Comparison of ENCODE assay signal across 1 cellular context in genomic region chr5:127587246-127587917, GRCh38.
TF ChIP-seq lines count a peak whose summit lies in the region.

No MANE protein-coding gene starts in this region.

TF ChIP-seq in GM12878, 131 proteins besides CTCF, POLR2A, EP300 and RAD21:
- TF ChIP-seq SMARCA5 (IDR thresholded peaks at IDR 0.05) (no peak), ZZZ3 (IDR thresholded peaks at IDR 0.05; ENCODE audit: control insufficient read depth, insufficient read length, low read depth) (no peak), MTA2 (IDR thresholded peaks at IDR 0.05; ENCODE audit: low read depth) (peak; percentile 21), BHLHE40 (IDR thresholded peaks at IDR 0.05; ENCODE audit: borderline replicate concordance in 1 of 2, low read depth in 2 of 2, low read length in 1 of 2) (peak; percentile 59; a peak in 3 of 4 replicates), MEF2A (IDR thresholded peaks at IDR 0.05; ENCODE audit: insufficient read depth, low read depth, low read length) (no peak), IKZF1 (conservative IDR thresholded peaks at IDR 0.05) (peak; percentile 48), MXI1 (IDR thresholded peaks at IDR 0.05; ENCODE audit: low read depth, low read length) (no peak), DPF2 (IDR thresholded peaks at IDR 0.05) (0 out of 2 replicates have a peak, but pooled peaks have one; percentile 17), SPI1 (IDR thresholded peaks at IDR 0.05; ENCODE audit: borderline replicate concordance, insufficient read depth, low read depth, low read length) (no peak), HDGF (IDR thresholded peaks at IDR 0.05) (peak; percentile 77; the same call in 1 of the 2 replicates), CHD2 (IDR thresholded peaks at IDR 0.05; ENCODE audit: borderline replicate concordance, low read depth, low read length) (peak; percentile 60; the same call in 1 of the 2 replicates), IKZF2 (IDR thresholded peaks at IDR 0.05) (peak; percentile 38 to 50; a peak in 1 of 4 replicates), RUNX3 (IDR thresholded peaks at IDR 0.05; ENCODE audit: low read length) (no peak), CEBPB (IDR thresholded peaks at IDR 0.05; ENCODE audit: borderline replicate concordance in 1 of 2, low read depth in 2 of 2, low read length in 2 of 2) (no peak), ZNF207 (IDR thresholded peaks at IDR 0.05; ENCODE audit: borderline replicate concordance) (no peak), NR2F1 (conservative IDR thresholded peaks at IDR 0.05) (0 out of 2 replicates have a peak, but pooled peaks have one; percentile 29), NBN (IDR thresholded peaks at IDR 0.05) (peak; percentile 43; the same call in 1 of the 2 replicates), KDM1A (IDR thresholded peaks at IDR 0.05; ENCODE audit: borderline replicate concordance) (no peak), CREB1 (IDR thresholded peaks at IDR 0.05; ENCODE audit: low read depth) (no peak), RELB (IDR thresholded peaks at IDR 0.05; ENCODE audit: low read depth) (no peak)
- TF ChIP-seq, protein P1, sequence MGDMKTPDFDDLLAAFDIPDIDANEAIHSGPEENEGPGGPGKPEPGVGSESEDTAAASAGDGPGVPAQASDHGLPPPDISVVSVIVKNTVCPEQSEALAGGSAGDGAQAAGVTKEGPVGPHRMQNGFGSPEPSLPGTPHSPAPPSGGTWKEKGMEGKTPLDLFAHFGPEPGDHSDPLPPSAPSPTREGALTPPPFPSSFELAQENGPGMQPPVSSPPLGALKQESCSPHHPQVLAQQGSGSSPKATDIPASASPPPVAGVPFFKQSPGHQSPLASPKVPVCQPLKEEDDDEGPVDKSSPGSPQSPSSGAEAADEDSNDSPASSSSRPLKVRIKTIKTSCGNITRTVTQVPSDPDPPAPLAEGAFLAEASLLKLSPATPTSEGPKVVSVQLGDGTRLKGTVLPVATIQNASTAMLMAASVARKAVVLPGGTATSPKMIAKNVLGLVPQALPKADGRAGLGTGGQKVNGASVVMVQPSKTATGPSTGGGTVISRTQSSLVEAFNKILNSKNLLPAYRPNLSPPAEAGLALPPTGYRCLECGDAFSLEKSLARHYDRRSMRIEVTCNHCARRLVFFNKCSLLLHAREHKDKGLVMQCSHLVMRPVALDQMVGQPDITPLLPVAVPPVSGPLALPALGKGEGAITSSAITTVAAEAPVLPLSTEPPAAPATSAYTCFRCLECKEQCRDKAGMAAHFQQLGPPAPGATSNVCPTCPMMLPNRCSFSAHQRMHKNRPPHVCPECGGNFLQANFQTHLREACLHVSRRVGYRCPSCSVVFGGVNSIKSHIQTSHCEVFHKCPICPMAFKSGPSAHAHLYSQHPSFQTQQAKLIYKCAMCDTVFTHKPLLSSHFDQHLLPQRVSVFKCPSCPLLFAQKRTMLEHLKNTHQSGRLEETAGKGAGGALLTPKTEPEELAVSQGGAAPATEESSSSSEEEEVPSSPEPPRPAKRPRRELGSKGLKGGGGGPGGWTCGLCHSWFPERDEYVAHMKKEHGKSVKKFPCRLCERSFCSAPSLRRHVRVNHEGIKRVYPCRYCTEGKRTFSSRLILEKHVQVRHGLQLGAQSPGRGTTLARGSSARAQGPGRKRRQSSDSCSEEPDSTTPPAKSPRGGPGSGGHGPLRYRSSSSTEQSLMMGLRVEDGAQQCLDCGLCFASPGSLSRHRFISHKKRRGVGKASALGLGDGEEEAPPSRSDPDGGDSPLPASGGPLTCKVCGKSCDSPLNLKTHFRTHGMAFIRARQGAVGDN (IDR thresholded peaks at IDR 0.05), result peak; percentile 67; the same call in 1 of the 2 replicates
- TF ChIP-seq, protein P2, sequence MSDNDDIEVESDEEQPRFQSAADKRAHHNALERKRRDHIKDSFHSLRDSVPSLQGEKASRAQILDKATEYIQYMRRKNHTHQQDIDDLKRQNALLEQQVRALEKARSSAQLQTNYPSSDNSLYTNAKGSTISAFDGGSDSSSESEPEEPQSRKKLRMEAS (IDR thresholded peaks at IDR 0.05; ENCODE audit: low read depth, low read length), result no peak
TF ChIP-seq in GM12878: peak in this region for 10.
